Comparison of ENCODE assay signal across 8 cellular contexts in genomic region chr2:171894612-171894947, GRCh38. TPM values are rescaled to one million over a fixed set of nuclear protein-coding genes. Genes with fewer than 3 reads are reported as not detected.
DNase-seq lines count a peak whose midpoint lies in the region; ATAC-seq and TF ChIP-seq lines count a peak whose summit lies in the region.

No MANE protein-coding gene starts in this region.

- H3K36me3 ChIP-seq in IMR-90 (ENCODE audit: control insufficient read depth, insufficient read depth, low read length) (no peaks in the 10 kb centered on the region; the same call in 1 of the 2 replicates), muscle layer of duodenum (ENCODE audit: control insufficient read depth in 1 of 2, insufficient read depth in 2 of 2, low read length in 2 of 2) (peaks cover 0 to 5% of the 10 kb centered on the region in 2 donors)

- no peak for ATAC-seq in IMR-90 (ENCODE audit: low read depth)
- ATAC-seq in activated CD4-positive, CD25-positive, alpha-beta regulatory T cell treated with anti-CD3 and anti-CD28 coated beads, Interleukin-2, amount 50 U/mL, for 24 hours, result no peak
- ATAC-seq in GM18870 (IDR thresholded peaks at IDR 0.05; ENCODE audit: unreplicated experiment), result no peak
- no peak for ATAC-seq in GM19351 (IDR thresholded peaks at IDR 0.05; ENCODE audit: unreplicated experiment)

- intact Hi-C loops in IMR-90 (cut with micrococcal nuclease), result loop anchor here (5.0 kb wide), 1 partner anchor 82 kb away; no protein-coding TSS in a partner anchor

- peak overlapping the region; percentile 77 for H3K27ac Mint-ChIP-seq in chondrocyte (ENCODE audit: unreplicated experiment)

- TF ChIP-seq RAD21 in IMR-90 (IDR thresholded peaks at IDR 0.05; ENCODE audit: low read length), result no peak

- peak overlapping the region; percentile 54 for H4K91ac ChIP-seq in IMR-90 (ENCODE audit: insufficient read depth, low read depth, low read length)

- H3K4ac ChIP-seq in IMR-90 (ENCODE audit: low read depth, low read length), result peak overlapping the region; percentile 14

- no TSS peak for BruUV-seq in IMR-90 (replicated peaks; lab: Mats Ljungman, UMichigan)

- DNase-seq in AG04449 (ENCODE audit: low read depth, low spot score), result no peak
- DNase-seq in IMR-90, result no peak
- DNase-seq in chondrocyte (ENCODE audit: low spot score), result no peak
- DNase-seq in activated CD4-positive, CD25-positive, alpha-beta regulatory T cell (lab: John Stamatoyannopoulos, UW), result no peak

- POLR2A ChIA-PET in AG04449 (lab: Yijun Ruan, JAX), result interaction anchor here (0.7 to 1.7 kb wide), 3 partner anchors 28 to 208 kb away, joined by 3 to 7 read pairs (median 6); partner anchors contain the start of genes DLX1, DLX2 and HAT1
- POLR2A ChIA-PET in IMR-90 (lab: Charles Lee; ENCODE audit: unreplicated experiment), result no interaction called here

- peak overlapping the region; percentile 84 for H3K4me2 ChIP-seq in IMR-90 (ENCODE audit: low read depth, low read length)

- CTCF ChIA-PET in AG04449 (lab: Yijun Ruan, JAX) (no interaction called here), IMR-90 (lab: Yijun Ruan, JAX) (no interaction called here)

- no peaks in the 10 kb centered on the region for H3K27me3 Mint-ChIP-seq in chondrocyte (ENCODE audit: low read depth)

- H3K9me3 Mint-ChIP-seq in chondrocyte (ENCODE audit: low read depth), result no peaks in the 10 kb centered on the region

- peaks cover 47% of the 10 kb centered on the region for H3K4me1 Mint-ChIP-seq in chondrocyte (ENCODE audit: low read depth)

- H3K56ac ChIP-seq in IMR-90 (ENCODE audit: extremely low read depth, insufficient read depth, low read length), result peak overlapping the region; percentile 42; the same call in 1 of the 2 replicates

- H2AK9ac ChIP-seq in IMR-90 (replicated peaks; ENCODE audit: low read depth, low read length, poor library complexity), result peak overlapping the region; percentile 89

- H3K4me3 ChIP-seq in AG04449 (ENCODE audit: low read depth, low read length), result peak overlapping the region; percentile 78
- peak overlapping the region; percentile 85 for H3K4me3 ChIP-seq in IMR-90 (ENCODE audit: insufficient read depth, low read depth, low read length)
- H3K4me3 ChIP-seq in muscle layer of duodenum (ENCODE audit: low read depth in 1 of 2, low read length in 2 of 2), result peak overlapping the region; percentile 97 to 100

- no peak for TF ChIP-seq POLR2A in IMR-90 (IDR thresholded peaks at IDR 0.05; ENCODE audit: low read depth, low read length)

- WGBS in IMR-90 (ENCODE audit: extremely low coverage in 2 of 2, insufficient read length in 1 of 2), 2 experiments, result no CpG with 5 or more reads among the region's 10 CpGs

- H3K4me1 ChIP-seq in IMR-90 (ENCODE audit: control insufficient read depth, insufficient read depth, low read length) (no peaks in the 10 kb centered on the region), muscle layer of duodenum (ENCODE audit: control insufficient read depth in 1 of 2, insufficient read depth in 2 of 2, low read length in 2 of 2) (peaks cover 0 to 19% of the 10 kb centered on the region in 2 donors)

- H3K14ac ChIP-seq in IMR-90 (replicated peaks; ENCODE audit: low read depth, low read length), result peak overlapping the region; percentile 64

- H3K9me3 ChIP-seq in IMR-90 (ENCODE audit: control insufficient read depth, insufficient read depth, low read length), result no peaks in the 10 kb centered on the region
- H3K9me3 ChIP-seq in muscle layer of duodenum (ENCODE audit: control insufficient read depth in 1 of 2, low read length in 2 of 2), result no peaks in the 10 kb centered on the region

- H3K36me3 Mint-ChIP-seq in chondrocyte (ENCODE audit: low read depth), result peaks cover 1% of the 10 kb centered on the region

- in situ Hi-C loops in IMR-90 (cut with MboI; ENCODE audit: low sequenced_read_pairs), result no loop called here

- H3K27ac ChIP-seq in IMR-90 (ENCODE audit: insufficient read depth, low read length) (peak overlapping the region; percentile 78), muscle layer of duodenum (ENCODE audit: low read length) (peak overlapping the region; percentile 89)

- H2BK15ac ChIP-seq in IMR-90 (ENCODE audit: low read depth, low read length), result peak overlapping the region; percentile 29; the same call in 1 of the 3 replicates

- H4K8ac ChIP-seq in IMR-90 (ENCODE audit: low read depth in 2 of 2, low read length in 2 of 2), result peak overlapping the region; percentile 53 to 65

- H2AFZ ChIP-seq in IMR-90 (replicated peaks; ENCODE audit: low read length, poor library complexity), result peak overlapping the region; percentile 99

- H3K9me1 ChIP-seq in IMR-90 (ENCODE audit: insufficient read depth, low read length), result 0 out of 2 replicates have a peak, but pooled peaks cover 3% of the 10 kb centered on the region

- dilution Hi-C loops in IMR-90 (cut with HindIII; ENCODE audit: low sequenced_read_pairs, unreplicated experiment), result no loop called here

- H3K27me3 ChIP-seq in IMR-90 (ENCODE audit: control insufficient read depth, insufficient read depth, low read length) (no peaks in the 10 kb centered on the region), muscle layer of duodenum (ENCODE audit: low read depth, low read length) (no peaks in the 10 kb centered on the region)

- H3K9ac ChIP-seq in IMR-90 (ENCODE audit: low read depth, low read length), result peak overlapping the region; percentile 79

- H2AK5ac ChIP-seq in IMR-90 (ENCODE audit: low read depth, low read length), result no peak overlapping the region

- peak overlapping the region; percentile 64; the same call in 1 of the 2 replicates for H2BK120ac ChIP-seq in IMR-90 (ENCODE audit: low read depth, low read length)

- H4K5ac ChIP-seq in IMR-90 (ENCODE audit: low read depth, low read length), result peak overlapping the region; percentile 51

- H2BK20ac ChIP-seq in IMR-90 (ENCODE audit: low read depth, low read length), result no peak overlapping the region

- peaks cover 8 to 9% of the 10 kb centered on the region in 2 experiments; a peak in 3 of 4 replicates for H3K79me1 ChIP-seq in IMR-90 (ENCODE audit: low read depth in 1 of 2, low read length in 2 of 2)

- peak overlapping the region; percentile 41; the same call in 1 of the 2 replicates for H3K23ac ChIP-seq in IMR-90 (ENCODE audit: low read depth, low read length)

- H3K18ac ChIP-seq in IMR-90 (ENCODE audit: low read depth, low read length), result peak overlapping the region; percentile 10; the same call in 1 of the 2 replicates

- H3K4me3 Mint-ChIP-seq in chondrocyte (ENCODE audit: unreplicated experiment), result peak overlapping the region; percentile 86

- H2BK5ac ChIP-seq in IMR-90 (ENCODE audit: low read depth, low read length, poor library complexity, severe bottlenecking), result peak overlapping the region; percentile 74

- H4K20me1 ChIP-seq in IMR-90 (ENCODE audit: insufficient read depth, low read length), result no peaks in the 10 kb centered on the region

- no peak for TF ChIP-seq CTCF in AG04449 (IDR thresholded peaks at IDR 0.05; ENCODE audit: insufficient read depth, low read length, missing control alignments)
- TF ChIP-seq CTCF in IMR-90 (conservative IDR thresholded peaks at IDR 0.05; ENCODE audit: low read depth, low read length), result no peak
- TF ChIP-seq CTCF in chondrocyte (IDR thresholded peaks at IDR 0.05), result no peak

TF ChIP-seq in IMR-90, 13 proteins besides CTCF, POLR2A, EP300 and RAD21:
- TF ChIP-seq NFE2L2 (IDR thresholded peaks at IDR 0.05; ENCODE audit: low read depth, low read length) (no peak), MAZ (IDR thresholded peaks at IDR 0.05; ENCODE audit: borderline replicate concordance, low read depth, low read length) (no peak), ELK1 (IDR thresholded peaks at IDR 0.05; ENCODE audit: borderline replicate concordance, low read depth, low read length) (no peak)
- TF ChIP-seq, protein P1, sequence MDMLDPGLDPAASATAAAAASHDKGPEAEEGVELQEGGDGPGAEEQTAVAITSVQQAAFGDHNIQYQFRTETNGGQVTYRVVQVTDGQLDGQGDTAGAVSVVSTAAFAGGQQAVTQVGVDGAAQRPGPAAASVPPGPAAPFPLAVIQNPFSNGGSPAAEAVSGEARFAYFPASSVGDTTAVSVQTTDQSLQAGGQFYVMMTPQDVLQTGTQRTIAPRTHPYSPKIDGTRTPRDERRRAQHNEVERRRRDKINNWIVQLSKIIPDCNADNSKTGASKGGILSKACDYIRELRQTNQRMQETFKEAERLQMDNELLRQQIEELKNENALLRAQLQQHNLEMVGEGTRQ (IDR thresholded peaks at IDR 0.05; ENCODE audit: low read depth, low read length), result no peak
TF ChIP-seq in IMR-90: peak in this region for 0.

RNA-seq across cellular contexts. Expression of gene SLC25A12, which starts 0.5 kb away (rescaled TPM):
- total RNA-seq in IMR-90 (2012; rRNA removed) (17.6 and 23.6 TPM in 2 replicates), chondrocyte (18.2 to 30.6 TPM (median 19.0 TPM) in 3 replicates)
- 13.9 and 16.3 TPM in 2 replicates for polyA plus RNA-seq in IMR-90 (2012; rRNA removed)
- 5.2 and 8.9 TPM in 2 replicates for polyA plus RNA-seq in IMR-90 (2012; cell fraction: cytosol; rRNA removed)
- polyA plus RNA-seq in IMR-90 (2012; cell fraction: nucleus; rRNA removed; ENCODE audit: low replicate concordance), result 12.7 and 38.3 TPM in 2 replicates

RNA-seq across cellular contexts. Expression of gene HAT1, which starts 27.7 kb away (rescaled TPM):
- total RNA-seq in IMR-90 (2012; rRNA removed) (24.4 and 49.2 TPM in 2 replicates), chondrocyte (37.9 to 64.0 TPM (median 38.1 TPM) in 3 replicates)
- 37.1 and 42.1 TPM in 2 replicates for polyA plus RNA-seq in IMR-90 (2012; rRNA removed)
- polyA plus RNA-seq in IMR-90 (2012; cell fraction: cytosol; rRNA removed), result 2.7 and 5.7 TPM in 2 replicates
- polyA plus RNA-seq in IMR-90 (2012; cell fraction: nucleus; rRNA removed; ENCODE audit: low replicate concordance), result 0.76 and 8.1 TPM in 2 replicates
